In genomic region chr6:44231436-44231835, GRCh38 we compare ENCODE assay signal across 5 cellular contexts. TPM values are rescaled to one million over a fixed set of nuclear protein-coding genes. Genes with fewer than 3 reads are reported as not detected.
"Had no signal": no experiment of that assay in that cellular context is flagged by ENCODE, and none has a peak within 500 bp of the region (broad histone marks: within the 10 kb centered on the region; RNA-seq: fewer than 3 reads in every experiment).

No MANE protein-coding gene starts in this region.

RNA-seq across cellular contexts. Expression of gene MYMX, which starts 14.7 kb away (rescaled TPM):
- total RNA-seq: esophagus squamous epithelium, mononuclear cell, natural killer cell, thoracic aorta, uterus had no signal
